29 cellular contexts compared by ENCODE assay signal in genomic region chr16:73321942-73322341, GRCh38.
"Had no signal": no experiment of that assay in that cellular context is flagged by ENCODE, and none has a peak within 500 bp of the region (broad histone marks: within the 10 kb centered on the region; RNA-seq: fewer than 3 reads in every experiment).

No MANE protein-coding gene starts in this region.

- H3K4me1 Mint-ChIP-seq: immature natural killer cell; naive B cell; natural killer cell; stimulated activated naive B cell treated with anti-CD40 and anti-IgM and Interleukin-4, amounts not matched to agents 10 μg/mL and 1 μg/mL and 100 μg/mL, for 72 hours had no signal

- ATAC-seq: left colon; natural killer cell; psoas muscle; right lobe of liver; stimulated activated naive B cell treated with anti-CD40 and anti-IgM and Interleukin-4, amounts not matched to agents 10 μg/mL and 1 μg/mL and 100 μg/mL, for 72 hours; stimulated activated naive CD8-positive, alpha-beta T cell treated with anti-CD3 and anti-CD28 coated beads, Interleukin-15, Interleukin-2, amounts not matched to agents 100 U/mL and 50 U/mL, for 24 hours had no signal

- H2AFZ ChIP-seq: parathyroid adenoma had no signal

- DNase-seq: hypothalamus; immature natural killer cell; kidney; left colon; left ventricle myocardium inferior; mesendoderm; naive B cell; natural killer cell; occipital lobe; psoas muscle; right lobe of liver; stimulated activated CD4-positive, alpha-beta T cell treated with anti-CD3 and anti-CD28 coated beads, Interleukin-12 subunit alpha, Interleukin-12 subunit beta, amount 100 ng/mL, for 4 hours; stimulated activated CD4-positive, alpha-beta T cell treated with anti-CD3 and anti-CD28 coated beads, Interleukin-15, amount 100 ng/mL, for 24 hours; stimulated activated CD4-positive, alpha-beta T cell treated with anti-CD3 and anti-CD28 coated beads, Interleukin-2, amount 100 ng/mL, for 24 hours; stimulated activated CD4-positive, alpha-beta T cell treated with anti-CD3 and anti-CD28 coated beads, Interleukin-4, amount 100 ng/mL, for 1 hour; stimulated activated naive B cell treated with anti-CD40 and anti-IgM and Interleukin-4, amounts not matched to agents 10 μg/mL and 1 μg/mL and 100 μg/mL, for 72 hours; stimulated activated naive CD8-positive, alpha-beta T cell treated with anti-CD3 and anti-CD28 coated beads, Interleukin-15, Interleukin-2, amounts not matched to agents 100 U/mL and 50 U/mL, for 24 hours; stomach; tibial artery; trophoblast cell had no signal

- H3K27me3 ChIP-seq: neutrophil, right atrium auricular region, right lobe of liver, tibial artery, uterus had no signal

- H3K4me3 ChIP-seq: left ventricle myocardium inferior, lung, psoas muscle, right atrium auricular region, right lobe of liver, skin epidermis, stomach, thoracic aorta, tibial artery, uterus had no signal

- H3K4me1 ChIP-seq: left ventricle myocardium inferior, parathyroid adenoma, psoas muscle, right atrium auricular region, right lobe of liver, stomach, tibial artery, uterus had no signal

- H3K9me3 ChIP-seq: left ventricle myocardium inferior, neutrophil, psoas muscle, right atrium auricular region, right lobe of liver, stomach, thoracic aorta, tibial artery, uterus had no signal

- H3K9ac ChIP-seq: parathyroid adenoma had no signal

- H3K36me3 Mint-ChIP-seq: immature natural killer cell; mesothelial cell of epicardium; naive B cell; natural killer cell; stimulated activated naive B cell treated with anti-CD40 and anti-IgM and Interleukin-4, amounts not matched to agents 10 μg/mL and 1 μg/mL and 100 μg/mL, for 72 hours had no signal

- H3K79me2 ChIP-seq: parathyroid adenoma had no signal

- H3K36me3 ChIP-seq: left ventricle myocardium inferior, neutrophil, right atrium auricular region, right lobe of liver, stomach, thoracic aorta, tibial artery, uterus had no signal

- H3K27ac ChIP-seq: left ventricle myocardium inferior, neutrophil, parathyroid adenoma, psoas muscle, right atrium auricular region, right lobe of liver, skin epidermis, stomach, thoracic aorta, tibial artery, uterus had no signal

- H3K9me3 Mint-ChIP-seq: naive B cell, neural crest cell had no signal

- H3K4me3 Mint-ChIP-seq: immature natural killer cell; mesothelial cell of epicardium; naive B cell; natural killer cell; neural crest cell; stimulated activated naive B cell treated with anti-CD40 and anti-IgM and Interleukin-4, amounts not matched to agents 10 μg/mL and 1 μg/mL and 100 μg/mL, for 72 hours had no signal

- H3K27ac Mint-ChIP-seq: immature natural killer cell; mesothelial cell of epicardium; naive B cell; natural killer cell; stimulated activated naive B cell treated with anti-CD40 and anti-IgM and Interleukin-4, amounts not matched to agents 10 μg/mL and 1 μg/mL and 100 μg/mL, for 72 hours had no signal
